Comparison of ENCODE assay signal across 8 cellular contexts in genomic region chr1:23691499-23692307, GRCh38. TPM values are rescaled to one million over a fixed set of nuclear protein-coding genes. Genes with fewer than 3 reads are reported as not detected.
DNase-seq lines count a peak whose midpoint lies in the region; ATAC-seq and TF ChIP-seq lines count a peak whose summit lies in the region.

Gene RPL11 (plus strand): TSS chr1:23691806. CDS start chr1:23691824, 18 bp downstream.

- H3K27me3 ChIP-seq in parathyroid adenoma (ENCODE audit: control insufficient read depth, insufficient read depth, low read length) (no peaks in the 10 kb centered on the region), tibial nerve (no peaks in the 10 kb centered on the region)

- H3K4me1 Mint-ChIP-seq in activated naive CD8-positive, alpha-beta T cell treated with anti-CD3 and anti-CD28 coated beads, Interleukin-2, amount 50 U/mL, for 24 hours: peaks cover 41% of the 10 kb centered on the region

- no peaks in the 10 kb centered on the region for H3K27me3 Mint-ChIP-seq in activated naive CD8-positive, alpha-beta T cell treated with anti-CD3 and anti-CD28 coated beads, Interleukin-2, amount 50 U/mL, for 24 hours

- TF ChIP-seq POLR2A in tibial nerve (IDR thresholded peaks at IDR 0.05): peak; percentile 71 to 79

- no peaks in the 10 kb centered on the region for H3K9me3 ChIP-seq in parathyroid adenoma (ENCODE audit: control insufficient read depth, low read length)
- H3K9me3 ChIP-seq in tibial nerve: peaks cover 0 to 5% (median 0%) of the 10 kb centered on the region in 4 donors

- peak within 1 kb of the TSS; percentile 89 for H3K4me2 ChIP-seq in parathyroid adenoma (ENCODE audit: low read length)

- peak; percentile 89 for DNase-seq in GM12864 (ENCODE audit: low read depth)
- peak; percentile 92 for DNase-seq in NCI-H128 (lab: John Stamatoyannopoulos, UW; ENCODE audit: unreplicated experiment)
- peak; percentile 96 for DNase-seq in SW480 (ENCODE audit: low spot score)
- DNase-seq in activated naive CD8-positive, alpha-beta T cell treated with anti-CD3 and anti-CD28 coated beads, Interleukin-2, amount 50 U/mL, for 24 hours: peak; percentile 85
- DNase-seq in Right ventricle myocardium superior: peak; percentile 94
- peak; percentile 81 to 91 for DNase-seq in tibial nerve (ENCODE audit: low spot score in 2 of 2)

- TF ChIP-seq EP300 in tibial nerve (IDR thresholded peaks at IDR 0.05): peak; percentile 82 to 98

- peaks cover 10% of the 10 kb centered on the region for H3K79me2 ChIP-seq in parathyroid adenoma

- no peaks in the 10 kb centered on the region for H3K36me3 ChIP-seq in parathyroid adenoma (ENCODE audit: control insufficient read depth, insufficient read depth, low read length)
- H3K36me3 ChIP-seq in tibial nerve: peaks cover 0 to 38% (median 23%) of the 10 kb centered on the region in 3 donors

- ATAC-seq in HG02678 (IDR thresholded peaks at IDR 0.05; ENCODE audit: unreplicated experiment) (peak; percentile 96), Right ventricle myocardium superior (ENCODE audit: poor library complexity) (peak; percentile 100)
- ATAC-seq in activated naive CD8-positive, alpha-beta T cell treated with anti-CD3 and anti-CD28 coated beads, Interleukin-2, amount 50 U/mL, for 24 hours: peak; percentile 98

- H3K36me3 Mint-ChIP-seq in activated naive CD8-positive, alpha-beta T cell treated with anti-CD3 and anti-CD28 coated beads, Interleukin-2, amount 50 U/mL, for 24 hours (ENCODE audit: low read depth): peaks cover 51% of the 10 kb centered on the region

- H3K4me1 ChIP-seq in parathyroid adenoma (peaks cover 8% of the 10 kb centered on the region), tibial nerve (peaks cover 8 to 49% (median 27%) of the 10 kb centered on the region in 4 donors)

- intact Hi-C loops in Right ventricle myocardium superior (cut with DNase I): loop anchor here (10.0 kb wide), 1 partner anchor 53 kb away; the partner anchor contains the start of gene ELOA

- H3K4me3 ChIP-seq in GM12864 (ENCODE audit: low read depth, low read length): peak within 1 kb of the TSS; percentile 91
- peak within 1 kb of the TSS; percentile 96 for H3K4me3 ChIP-seq in parathyroid adenoma (ENCODE audit: low read depth, low read length)
- H3K4me3 ChIP-seq in tibial nerve: peak within 1 kb of the TSS; percentile 60 to 92 (median 91)

- peak within 1 kb of the TSS; percentile 69 for H3K27ac ChIP-seq in parathyroid adenoma
- peak within 1 kb of the TSS; percentile 56 to 94 (median 86) for H3K27ac ChIP-seq in tibial nerve

- WGBS in tibial nerve, 2 donors: 1% methylated on average over 40 to 44 of the region's 45 CpGs

- no peaks in the 10 kb centered on the region for H3K9me3 Mint-ChIP-seq in activated naive CD8-positive, alpha-beta T cell treated with anti-CD3 and anti-CD28 coated beads, Interleukin-2, amount 50 U/mL, for 24 hours

- peak within 1 kb of the TSS; percentile 97 for H3K27ac Mint-ChIP-seq in activated naive CD8-positive, alpha-beta T cell treated with anti-CD3 and anti-CD28 coated beads, Interleukin-2, amount 50 U/mL, for 24 hours

- peak within 1 kb of the TSS; percentile 76 for H2AFZ ChIP-seq in parathyroid adenoma

- H3K4me3 Mint-ChIP-seq in activated naive CD8-positive, alpha-beta T cell treated with anti-CD3 and anti-CD28 coated beads, Interleukin-2, amount 50 U/mL, for 24 hours: peak within 1 kb of the TSS; percentile 86

- H3K9ac ChIP-seq in parathyroid adenoma: peak within 1 kb of the TSS; percentile 28

- peak; percentile 90 for TF ChIP-seq CTCF in GM12864 (IDR thresholded peaks at IDR 0.05; ENCODE audit: low read depth, low read length, missing control alignments)
- TF ChIP-seq CTCF in parathyroid adenoma (IDR thresholded peaks at IDR 0.05): peak; percentile 67
- TF ChIP-seq CTCF in tibial nerve (IDR thresholded peaks at IDR 0.05): peak; percentile 77 to 95 (median 89)

RNA-seq across cellular contexts. Expression of gene RPL11, which starts in this region (rescaled TPM):
- total RNA-seq in Right ventricle myocardium superior: 570 TPM
- 100 to 1,000 TPM; 739 to 843 (median 765) TPM for total RNA-seq in tibial nerve

Comparison
In these comparisons a context has a peak if more than half of its experiments do, and no peak if none do; other contexts are left out.
1. Peak in every context shown above with its lines: DNase-seq, ATAC-seq, H3K4me3 ChIP-seq and H3K27ac ChIP-seq.